In genomic region chr22:46906326-46907045, GRCh38 we compare ENCODE assay signal across 23 cellular contexts.
DNase-seq lines count a peak whose midpoint lies in the region; ATAC-seq and TF ChIP-seq lines count a peak whose summit lies in the region.
"Had no signal": no experiment of that assay in that cellular context is flagged by ENCODE, and none has a peak within 500 bp of the region (broad histone marks: within the 10 kb centered on the region; RNA-seq: fewer than 3 reads in every experiment).

No MANE protein-coding gene starts in this region.

- H2AK5ac ChIP-seq in H9 (ENCODE audit: insufficient read length, low read length): no peak overlapping the region

- no peak for TF ChIP-seq CTCF in H9 (conservative IDR thresholded peaks at IDR 0.05)
- no peak for TF ChIP-seq CTCF in osteocyte (IDR thresholded peaks at IDR 0.05)

- H3K36me3 Mint-ChIP-seq in H9 (ENCODE audit: insufficient read depth in 1 of 3, low read depth in 3 of 3): peaks cover 0 to 2% (median 2%) of the 10 kb centered on the region in 3 experiments; a peak in 3 of 7 replicates
- peaks cover 4% of the 10 kb centered on the region for H3K36me3 Mint-ChIP-seq in central memory CD8-positive, alpha-beta T cell (ENCODE audit: insufficient read depth)
- H3K36me3 Mint-ChIP-seq in osteocyte (ENCODE audit: unreplicated experiment): peaks cover 5% of the 10 kb centered on the region
- H3K36me3 Mint-ChIP-seq in stimulated activated memory B cell treated with anti-CD40 and anti-IgM and Interleukin-4, amounts not matched to agents 10 μg/mL and 1 μg/mL and 100 μg/mL, for 72 hours: peaks cover 54% of the 10 kb centered on the region

- H3K27ac Mint-ChIP-seq in H9 (peak overlapping the region in 2 of 3 experiments; percentile 4 to 81; a peak in 4 of 7 replicates), osteocyte (ENCODE audit: unreplicated experiment) (no peak overlapping the region)
- peak overlapping the region; percentile 22 for H3K27ac Mint-ChIP-seq in central memory CD8-positive, alpha-beta T cell (ENCODE audit: low read depth)
- no peak overlapping the region for H3K27ac Mint-ChIP-seq in stimulated activated memory B cell treated with anti-CD40 and anti-IgM and Interleukin-4, amounts not matched to agents 10 μg/mL and 1 μg/mL and 100 μg/mL, for 72 hours
- H3K27ac Mint-ChIP-seq: CD4-positive, alpha-beta T cell had no signal

- H3K4me3 Mint-ChIP-seq in H9 (no peak overlapping the region), osteocyte (ENCODE audit: unreplicated experiment) (no peak overlapping the region)
- H3K4me3 Mint-ChIP-seq in central memory CD8-positive, alpha-beta T cell: no peak overlapping the region
- no peak overlapping the region for H3K4me3 Mint-ChIP-seq in stimulated activated memory B cell treated with anti-CD40 and anti-IgM and Interleukin-4, amounts not matched to agents 10 μg/mL and 1 μg/mL and 100 μg/mL, for 72 hours
- H3K4me3 Mint-ChIP-seq: CD4-positive, alpha-beta T cell had no signal

- WGBS in H9 (ENCODE audit: extremely low coverage, insufficient read length, low lambda C conversion rate): no CpG with 5 or more reads among the region's 18 CpGs

- no peaks in the 10 kb centered on the region for H3K79me2 ChIP-seq in H9 (ENCODE audit: insufficient read depth, low read length)

- ATAC-seq in central memory CD8-positive, alpha-beta T cell (replicated peaks; ENCODE audit: extremely low read depth, poor library complexity, severe bottlenecking): no peak
- ATAC-seq in stimulated activated memory B cell treated with anti-CD40 and anti-IgM and Interleukin-4, amounts not matched to agents 10 μg/mL and 1 μg/mL and 100 μg/mL, for 72 hours: no peak
- ATAC-seq: A549 had no signal

- H4K5ac ChIP-seq in H9 (ENCODE audit: insufficient read length, low read depth, low read length): no peak overlapping the region

- H3K4me1 ChIP-seq in H9 (ENCODE audit: insufficient read depth, low read length): no peaks in the 10 kb centered on the region
- H3K4me1 ChIP-seq: A549 had no signal

- H2BK12ac ChIP-seq in H9 (ENCODE audit: insufficient read length, low read depth, low read length): no peak overlapping the region

- no peak overlapping the region for H4K8ac ChIP-seq in H9 (replicated peaks; ENCODE audit: insufficient read length, low read depth, low read length)

- no peak overlapping the region for H3K23ac ChIP-seq in H9 (ENCODE audit: insufficient read length, low read depth, low read length)

- H3K4me1 Mint-ChIP-seq in H9: peaks cover 28 to 42% of the 10 kb centered on the region in 2 experiments
- H3K4me1 Mint-ChIP-seq in central memory CD8-positive, alpha-beta T cell: peaks cover 21% of the 10 kb centered on the region
- H3K4me1 Mint-ChIP-seq in osteocyte (ENCODE audit: unreplicated experiment): no peaks in the 10 kb centered on the region
- peaks cover 21% of the 10 kb centered on the region for H3K4me1 Mint-ChIP-seq in stimulated activated memory B cell treated with anti-CD40 and anti-IgM and Interleukin-4, amounts not matched to agents 10 μg/mL and 1 μg/mL and 100 μg/mL, for 72 hours

- no peaks in the 10 kb centered on the region for H3K27me3 Mint-ChIP-seq in H9 (ENCODE audit: low read depth)
- no peaks in the 10 kb centered on the region for H3K27me3 Mint-ChIP-seq in central memory CD8-positive, alpha-beta T cell
- H3K27me3 Mint-ChIP-seq in osteocyte (ENCODE audit: unreplicated experiment): no peaks in the 10 kb centered on the region
- no peaks in the 10 kb centered on the region for H3K27me3 Mint-ChIP-seq in stimulated activated memory B cell treated with anti-CD40 and anti-IgM and Interleukin-4, amounts not matched to agents 10 μg/mL and 1 μg/mL and 100 μg/mL, for 72 hours
- H3K27me3 Mint-ChIP-seq: CD4-positive, alpha-beta T cell had no signal

- H3K23me2 ChIP-seq in H9 (ENCODE audit: insufficient read length, low read depth, low read length, poor library complexity, severe bottlenecking): no peaks in the 10 kb centered on the region

- H3K9me3 ChIP-seq in H9 (ENCODE audit: control insufficient read depth, low read depth, low read length): no peaks in the 10 kb centered on the region
- H3K9me3 ChIP-seq: A549; BLaER1 treated with 17β-estradiol and CSF1 and Interleukin-3, amounts not matched to agents 10 nM and 100 nM had no signal

- H3K4ac ChIP-seq in H9 (ENCODE audit: low read depth, low read length): no peak overlapping the region

- no peak overlapping the region for H3K56ac ChIP-seq in H9 (ENCODE audit: insufficient read length, low read depth, low read length)

- no peaks in the 10 kb centered on the region for H4K20me1 ChIP-seq in H9 (ENCODE audit: control insufficient read depth, insufficient read depth, insufficient read length)

- no peak overlapping the region for H3T11ph ChIP-seq in H9 (ENCODE audit: low read length)

- peaks cover 3% of the 10 kb centered on the region for H3K79me1 ChIP-seq in H9 (ENCODE audit: insufficient read depth, low read depth, low read length, poor library complexity, severe bottlenecking)

- H2BK5ac ChIP-seq in H9 (ENCODE audit: insufficient read length, low read length): no peak overlapping the region

- no peak for DNase-seq in H9
- no peak for DNase-seq in central memory CD8-positive, alpha-beta T cell (ENCODE audit: low spot score in 2 of 2)
- DNase-seq in islet precursor cell: peak; percentile 40
- DNase-seq in osteocyte (ENCODE audit: extremely low spot score, unreplicated experiment): peak; percentile 76
- DNase-seq in HK-2 (ENCODE audit: unreplicated experiment): no peak
- no peak for DNase-seq in activated gamma-delta T cell (lab: John Stamatoyannopoulos, UW)
- DNase-seq: AML-193; CD4-positive, alpha-beta T cell; DMS79; EL; GF-D8; Karpas-422; NCI-H1092; NCI-H1436; NCI-H187 treated with DMSO at 0.1 percent for 48 hours; NCI-H2107; NCI-H524; NCI-H774; SIG-M5 had no signal

- H3K9ac ChIP-seq in H9 (ENCODE audit: extremely low read depth, insufficient read length, low read length): no peak overlapping the region
- H3K9ac ChIP-seq: BLaER1 treated with 17β-estradiol and CSF1 and Interleukin-3, amounts not matched to agents 10 nM and 100 nM had no signal

- no peak overlapping the region for H2BK15ac ChIP-seq in H9 (ENCODE audit: low read depth, low read length)

- H3K27me3 ChIP-seq in H9 (ENCODE audit: insufficient read depth, low read length): no peaks in the 10 kb centered on the region
- H3K27me3 ChIP-seq: BLaER1 treated with 17β-estradiol and CSF1 and Interleukin-3, amounts not matched to agents 10 nM and 100 nM had no signal

- no peak overlapping the region for H2AFZ ChIP-seq in H9 (ENCODE audit: low read length)

- no peak overlapping the region for H3K14ac ChIP-seq in H9 (ENCODE audit: insufficient read depth, low read length)

- no peak overlapping the region for H3K27ac ChIP-seq in H9 (ENCODE audit: insufficient read length, low read depth, low read length)
- H3K27ac ChIP-seq: A549; BLaER1 treated with 17β-estradiol and CSF1 and Interleukin-3, amounts not matched to agents 10 nM and 100 nM; SK-N-MC had no signal

- no peak overlapping the region for H3K4me2 ChIP-seq in H9 (ENCODE audit: insufficient read depth, insufficient read length, low read length)
- H3K4me2 ChIP-seq: A549; BLaER1 treated with 17β-estradiol and CSF1 and Interleukin-3, amounts not matched to agents 10 nM and 100 nM had no signal

- H2BK120ac ChIP-seq in H9 (ENCODE audit: low read depth, low read length, poor library complexity, severe bottlenecking): no peak overlapping the region

- no peak overlapping the region for H3K18ac ChIP-seq in H9 (ENCODE audit: insufficient read length, low read depth, low read length)

- H4K91ac ChIP-seq in H9 (ENCODE audit: insufficient read length, low read depth, low read length): no peak overlapping the region

- H3K9me3 Mint-ChIP-seq in H9 (no peaks in the 10 kb centered on the region), osteocyte (ENCODE audit: unreplicated experiment) (no peaks in the 10 kb centered on the region)
- H3K9me3 Mint-ChIP-seq in central memory CD8-positive, alpha-beta T cell: no peaks in the 10 kb centered on the region
- no peaks in the 10 kb centered on the region for H3K9me3 Mint-ChIP-seq in stimulated activated memory B cell treated with anti-CD40 and anti-IgM and Interleukin-4, amounts not matched to agents 10 μg/mL and 1 μg/mL and 100 μg/mL, for 72 hours
- H3K9me3 Mint-ChIP-seq: CD4-positive, alpha-beta T cell had no signal

- no peak overlapping the region for H2BK20ac ChIP-seq in H9 (ENCODE audit: low read depth, low read length, poor library complexity, severe bottlenecking)

Comparison
In these comparisons a context has a peak if more than half of its experiments do, and no peak if none do; other contexts are left out.
1. DNase-seq: peak in islet precursor cell (single experiment) and osteocyte (single experiment); none in H9 (single experiment), central memory CD8-positive, alpha-beta T cell (0 of 2), HK-2 (single experiment) and activated gamma-delta T cell (single experiment).
2. H3K27ac Mint-ChIP-seq: peak in H9 (2 of 3) and central memory CD8-positive, alpha-beta T cell (single experiment); none in osteocyte (single experiment) and stimulated activated memory B cell treated with anti-CD40 and anti-IgM and Interleukin-4, amounts not matched to agents 10 μg/mL and 1 μg/mL and 100 μg/mL, for 72 hours (single experiment).